ENCODE assay signal across 9 cellular contexts in genomic region chr17:83155128-83156081, GRCh38.
DNase-seq lines count a peak whose midpoint lies in the region; ATAC-seq and TF ChIP-seq lines count a peak whose summit lies in the region.
"Had no signal": no experiment of that assay in that cellular context is flagged by ENCODE, and none has a peak within 500 bp of the region (broad histone marks: within the 10 kb centered on the region; RNA-seq: fewer than 3 reads in every experiment).

No MANE protein-coding gene starts in this region.

- no peak for TF ChIP-seq CTCF in AG10803 (conservative IDR thresholded peaks at IDR 0.05; ENCODE audit: low read length)
- TF ChIP-seq CTCF in coronary artery (IDR thresholded peaks at IDR 0.05), result no peak

- H3K9me3 Mint-ChIP-seq in naive thymus-derived CD4-positive, alpha-beta T cell, result no peaks in the 10 kb centered on the region

- POLR2A ChIA-PET in naive thymus-derived CD4-positive, alpha-beta T cell (lab: Charles Lee), result no interaction called here

- intact Hi-C loops in naive thymus-derived CD4-positive, alpha-beta T cell (cut with micrococcal nuclease), result no loop called here

- peak overlapping the region in 1 of 2 donors; percentile 54 for H3K27ac ChIP-seq in coronary artery
- no peak overlapping the region for H3K27ac ChIP-seq in naive thymus-derived CD4-positive, alpha-beta T cell (ENCODE audit: low read depth, low read length)

- DNase-seq in AG10803 (ENCODE audit: low read depth), result peak; percentile 99
- DNase-seq in Kasumi-1 (lab: John Stamatoyannopoulos, UW), result peak; percentile 90 to 93
- peak; percentile 76 for DNase-seq in coronary artery (ENCODE audit: low spot score)
- no peak for DNase-seq in naive thymus-derived CD4-positive, alpha-beta T cell
- DNase-seq in germinal center (ENCODE audit: low spot score), result no peak
- no peak for DNase-seq in NCI-H446 treated with DMSO at 0.1 percent for 48 hours (lab: John Stamatoyannopoulos, UW)
- no peak for DNase-seq in SK-N-DZ (ENCODE audit: low spot score)
- DNase-seq: NK-92 treated with Interleukin-12 subunit alpha and Interleukin-12 subunit beta, amount 100 ng/mL, for 24 hours had no signal

- no peaks in the 10 kb centered on the region for H3K36me3 Mint-ChIP-seq in naive thymus-derived CD4-positive, alpha-beta T cell

- ATAC-seq in naive thymus-derived CD4-positive, alpha-beta T cell, result peak; percentile 87
- ATAC-seq in HG03095 (IDR thresholded peaks at IDR 0.05; ENCODE audit: unreplicated experiment), result no peak

- H3K9me3 ChIP-seq in naive thymus-derived CD4-positive, alpha-beta T cell (ENCODE audit: control insufficient read depth in 2 of 3, low read length in 3 of 3), result no peaks in the 10 kb centered on the region

- H3K4me3 ChIP-seq in AG10803 (ENCODE audit: low read length) (peak overlapping the region; percentile 22), coronary artery (no peak overlapping the region)
- H3K4me3 ChIP-seq in naive thymus-derived CD4-positive, alpha-beta T cell (ENCODE audit: low read length), result no peak overlapping the region

- peaks cover 0 to 6% (median 4%) of the 10 kb centered on the region in 7 donors for H3K4me1 Mint-ChIP-seq in naive thymus-derived CD4-positive, alpha-beta T cell

- H3K36me3 ChIP-seq in naive thymus-derived CD4-positive, alpha-beta T cell (ENCODE audit: control insufficient read depth in 2 of 3, insufficient read depth in 3 of 3, low read length in 3 of 3), result no peaks in the 10 kb centered on the region

- peak overlapping the region in 1 of 9 donors; percentile 42 for H3K27ac Mint-ChIP-seq in naive thymus-derived CD4-positive, alpha-beta T cell

- H3K4me1 ChIP-seq in naive thymus-derived CD4-positive, alpha-beta T cell (ENCODE audit: control insufficient read depth in 2 of 2, insufficient read depth in 2 of 2, low read length in 2 of 2), result no peaks in the 10 kb centered on the region

- no peak overlapping the region for H3K4me3 Mint-ChIP-seq in naive thymus-derived CD4-positive, alpha-beta T cell

- no peaks in the 10 kb centered on the region for H3K27me3 ChIP-seq in naive thymus-derived CD4-positive, alpha-beta T cell (ENCODE audit: control insufficient read depth in 2 of 2, insufficient read depth in 2 of 2, low read length in 2 of 2)

- peaks cover 0 to 31% (median 4%) of the 10 kb centered on the region in 5 donors for H3K27me3 Mint-ChIP-seq in naive thymus-derived CD4-positive, alpha-beta T cell

- CTCF ChIA-PET in naive thymus-derived CD4-positive, alpha-beta T cell (lab: Charles Lee), result no interaction called here

Comparison
In these comparisons a context has a peak if more than half of its experiments do, and no peak if none do; other contexts are left out.
1. DNase-seq: peak in AG10803 (single experiment), Kasumi-1 (2 of 2) and coronary artery (single experiment); none in naive thymus-derived CD4-positive, alpha-beta T cell (0 of 9), germinal center (single experiment), NCI-H446 treated with DMSO at 0.1 percent for 48 hours (single experiment) and SK-N-DZ (single experiment).